1 cellular context compared by ENCODE assay signal in the genomic region with DNA sequence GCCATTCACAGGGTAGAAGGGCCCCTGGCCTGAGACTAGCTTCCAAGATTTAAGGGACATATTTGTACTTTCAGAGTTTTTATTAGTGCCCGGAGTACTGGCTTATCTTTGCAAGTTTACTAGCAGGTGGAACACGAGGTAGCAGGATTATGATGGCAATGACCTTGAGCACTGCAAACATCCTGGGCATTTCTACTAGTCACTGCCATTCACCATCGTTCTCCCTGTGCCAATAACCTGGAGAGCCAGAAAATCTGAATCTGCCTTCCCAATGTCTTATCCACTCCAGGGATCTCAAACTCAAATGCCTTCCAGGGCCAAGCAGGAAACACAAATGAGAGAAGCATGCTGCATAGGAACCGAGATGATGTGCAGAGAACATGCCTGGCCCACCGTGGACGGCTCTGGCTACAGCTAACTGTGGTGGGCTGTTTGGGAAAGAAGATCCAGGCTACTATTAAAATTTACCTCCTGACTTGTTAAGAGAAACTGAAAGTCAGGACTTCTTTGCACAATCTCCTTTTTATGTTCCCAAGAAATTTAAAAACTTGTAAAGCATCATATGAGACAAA.
TF ChIP-seq lines count a peak whose summit lies in the region.

No MANE protein-coding gene starts in this region.

TF ChIP-seq in GM12878, 131 proteins besides CTCF, POLR2A, EP300 and RAD21 (continued from another document):
- TF ChIP-seq RUNX3 (IDR thresholded peaks at IDR 0.05; ENCODE audit: low read length) (no peak), RFX5 (IDR thresholded peaks at IDR 0.05; ENCODE audit: low read depth, low read length) (no peak), BCL11A (IDR thresholded peaks at IDR 0.05; ENCODE audit: low read depth, low read length) (no peak), ATF7 (IDR thresholded peaks at IDR 0.05; ENCODE audit: low read depth) (no peak), IKZF1 (conservative IDR thresholded peaks at IDR 0.05) (no peak), SPI1 (IDR thresholded peaks at IDR 0.05; ENCODE audit: borderline replicate concordance, insufficient read depth, low read depth, low read length) (no peak)
- TF ChIP-seq, protein P1, sequence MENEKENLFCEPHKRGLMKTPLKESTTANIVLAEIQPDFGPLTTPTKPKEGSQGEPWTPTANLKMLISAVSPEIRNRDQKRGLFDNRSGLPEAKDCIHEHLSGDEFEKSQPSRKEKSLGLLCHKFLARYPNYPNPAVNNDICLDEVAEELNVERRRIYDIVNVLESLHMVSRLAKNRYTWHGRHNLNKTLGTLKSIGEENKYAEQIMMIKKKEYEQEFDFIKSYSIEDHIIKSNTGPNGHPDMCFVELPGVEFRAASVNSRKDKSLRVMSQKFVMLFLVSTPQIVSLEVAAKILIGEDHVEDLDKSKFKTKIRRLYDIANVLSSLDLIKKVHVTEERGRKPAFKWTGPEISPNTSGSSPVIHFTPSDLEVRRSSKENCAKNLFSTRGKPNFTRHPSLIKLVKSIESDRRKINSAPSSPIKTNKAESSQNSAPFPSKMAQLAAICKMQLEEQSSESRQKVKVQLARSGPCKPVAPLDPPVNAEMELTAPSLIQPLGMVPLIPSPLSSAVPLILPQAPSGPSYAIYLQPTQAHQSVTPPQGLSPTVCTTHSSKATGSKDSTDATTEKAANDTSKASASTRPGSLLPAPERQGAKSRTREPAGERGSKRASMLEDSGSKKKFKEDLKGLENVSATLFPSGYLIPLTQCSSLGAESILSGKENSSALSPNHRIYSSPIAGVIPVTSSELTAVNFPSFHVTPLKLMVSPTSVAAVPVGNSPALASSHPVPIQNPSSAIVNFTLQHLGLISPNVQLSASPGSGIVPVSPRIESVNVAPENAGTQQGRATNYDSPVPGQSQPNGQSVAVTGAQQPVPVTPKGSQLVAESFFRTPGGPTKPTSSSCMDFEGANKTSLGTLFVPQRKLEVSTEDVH (IDR thresholded peaks at IDR 0.05; ENCODE audit: low read depth, partially characterized antibody): no peak
- TF ChIP-seq, protein P2, sequence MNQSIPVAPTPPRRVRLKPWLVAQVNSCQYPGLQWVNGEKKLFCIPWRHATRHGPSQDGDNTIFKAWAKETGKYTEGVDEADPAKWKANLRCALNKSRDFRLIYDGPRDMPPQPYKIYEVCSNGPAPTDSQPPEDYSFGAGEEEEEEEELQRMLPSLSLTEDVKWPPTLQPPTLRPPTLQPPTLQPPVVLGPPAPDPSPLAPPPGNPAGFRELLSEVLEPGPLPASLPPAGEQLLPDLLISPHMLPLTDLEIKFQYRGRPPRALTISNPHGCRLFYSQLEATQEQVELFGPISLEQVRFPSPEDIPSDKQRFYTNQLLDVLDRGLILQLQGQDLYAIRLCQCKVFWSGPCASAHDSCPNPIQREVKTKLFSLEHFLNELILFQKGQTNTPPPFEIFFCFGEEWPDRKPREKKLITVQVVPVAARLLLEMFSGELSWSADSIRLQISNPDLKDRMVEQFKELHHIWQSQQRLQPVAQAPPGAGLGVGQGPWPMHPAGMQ (IDR thresholded peaks at IDR 0.05; ENCODE audit: borderline replicate concordance): no peak
TF ChIP-seq in GM12878: peak in this region for 0.
